15 cellular contexts compared by ENCODE assay signal in the genomic region with DNA sequence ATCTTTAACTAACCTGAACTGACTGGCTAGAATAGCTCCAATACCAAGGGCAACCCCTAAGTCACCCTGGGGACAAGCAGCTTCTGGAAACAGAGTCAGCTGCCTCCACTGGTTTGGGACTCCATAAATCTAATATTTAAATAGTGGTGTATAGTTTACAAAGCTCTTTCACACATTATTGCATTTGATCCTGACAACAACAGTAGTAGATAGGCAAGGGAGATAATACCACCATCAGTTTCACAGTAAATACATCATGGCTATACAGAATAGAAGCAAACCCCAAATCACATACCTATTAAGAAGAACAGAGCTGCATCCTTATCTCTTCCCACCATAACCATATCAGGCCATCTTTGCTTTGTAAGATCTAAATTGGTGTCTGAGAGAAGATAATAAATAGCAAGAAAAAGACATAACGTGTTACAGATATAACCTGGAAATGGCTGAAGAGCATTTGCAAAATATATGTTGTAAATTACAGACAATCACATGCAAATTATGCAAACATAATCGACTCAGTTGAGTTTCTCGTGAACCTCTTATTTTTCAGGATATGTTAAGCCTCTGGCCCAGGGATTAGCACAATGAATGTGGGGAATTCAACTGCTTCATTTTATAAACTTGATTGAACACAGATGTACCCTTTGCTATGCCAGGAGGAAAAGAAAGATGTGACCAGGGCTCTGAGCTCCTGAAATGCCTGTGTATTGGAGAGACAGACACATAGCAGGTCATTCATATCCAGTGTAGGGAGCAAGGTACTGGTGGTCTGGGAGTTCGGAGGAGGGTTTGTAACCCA.
"Had no signal": no experiment of that assay in that cellular context is flagged by ENCODE, and none has a peak within 500 bp of the region (broad histone marks: within the 10 kb centered on the region; RNA-seq: fewer than 3 reads in every experiment).

No MANE protein-coding gene starts in this region.

- H3K4me1 ChIP-seq: upper lobe of left lung had no signal

- H3K9me3 ChIP-seq: suprapubic skin, upper lobe of left lung had no signal

- DNase-seq: activated CD4-positive, alpha-beta T cell treated with anti-CD3 and anti-CD28 coated beads, Interleukin-2, amount 50 U/mL, for 4 hours; activated CD4-positive, CD25-positive, alpha-beta regulatory T cell treated with anti-CD3 and anti-CD28 coated beads, Interleukin-2, amount 50 U/mL, for 72 hours; activated naive CD4-positive, alpha-beta T cell; activated naive CD8-positive, alpha-beta T cell treated with anti-CD3 and anti-CD28 coated beads, Interleukin-2, amount 50 U/mL, for 24 hours; activated T-cell treated with anti-CD3 and anti-CD28 coated beads for 4 hours; hypothalamus; occipital lobe; small intestine; T-cell; T1000; upper lobe of left lung had no signal

- FAIRE-seq: astrocyte, bronchial epithelial cell, small intestine had no signal

- H3K27ac ChIP-seq: epithelial cell of prostate, suprapubic skin, upper lobe of left lung had no signal

- H3K4me3 ChIP-seq: suprapubic skin, upper lobe of left lung had no signal

- H3K27me3 ChIP-seq: suprapubic skin, upper lobe of left lung had no signal

- H3K36me3 ChIP-seq: suprapubic skin, upper lobe of left lung had no signal

- ATAC-seq: activated naive CD8-positive, alpha-beta T cell treated with anti-CD3 and anti-CD28 coated beads, Interleukin-2, amount 50 U/mL, for 24 hours; T-cell had no signal
